ENCODE assay signal across 8 cellular contexts in genomic region chr9:2621678-2622360, GRCh38. TPM values are rescaled to one million over a fixed set of nuclear protein-coding genes. Genes with fewer than 3 reads are reported as not detected.
DNase-seq lines count a peak whose midpoint lies in the region; ATAC-seq and TF ChIP-seq lines count a peak whose summit lies in the region.

TSS of gene VLDLR (plus strand) at chr9:2621787. CDS start at chr9:2622190, 403 bp downstream.

- no peaks in the 10 kb centered on the region for H3K36me3 ChIP-seq in Loucy (ENCODE audit: insufficient read depth, low read length)
- no peaks in the 10 kb centered on the region for H3K36me3 ChIP-seq in endocrine pancreas (ENCODE audit: control insufficient read depth, insufficient read depth, low read length)
- H3K36me3 ChIP-seq in mesenchymal stem cell (ENCODE audit: control insufficient read depth in 1 of 2, insufficient read depth in 2 of 2, low read depth in 1 of 2, low read length in 2 of 2), result no peaks in the 10 kb centered on the region

- peak within 1 kb of the TSS; percentile 88 for H3K9ac ChIP-seq in Loucy (ENCODE audit: low read depth, low read length, poor library complexity, severe bottlenecking)
- H3K9ac ChIP-seq in endocrine pancreas (ENCODE audit: control insufficient read depth, insufficient read depth, low read length), result peak within 1 kb of the TSS; percentile 96
- H3K9ac ChIP-seq in mesenchymal stem cell (ENCODE audit: low read length), result peak within 1 kb of the TSS; percentile 80

- H3K4me1 ChIP-seq in Loucy (ENCODE audit: insufficient read depth, low read length, poor library complexity, severe bottlenecking) (peaks cover 52% of the 10 kb centered on the region), endocrine pancreas (ENCODE audit: control insufficient read depth, insufficient read depth, low read length) (peaks cover 3% of the 10 kb centered on the region), mesenchymal stem cell (ENCODE audit: control insufficient read depth, insufficient read depth, low read depth, low read length) (peaks cover 8% of the 10 kb centered on the region)

- no peaks in the 10 kb centered on the region for H3K9me3 Mint-ChIP-seq in activated B cell treated with CpG ODN at 0.5 μM for 24 hours

- H3K4me2 ChIP-seq in Loucy (ENCODE audit: low read depth, low read length, poor library complexity, severe bottlenecking) (peak within 1 kb of the TSS; percentile 82), mesenchymal stem cell (ENCODE audit: low read length, poor library complexity, severe bottlenecking) (peak within 1 kb of the TSS; percentile 85)

- H3K4me3 Mint-ChIP-seq in activated B cell treated with CpG ODN at 0.5 μM for 24 hours, result peak within 1 kb of the TSS; percentile 85

- H3K27me3 ChIP-seq in Loucy (ENCODE audit: insufficient read depth, low read length, poor library complexity, severe bottlenecking), result no peaks in the 10 kb centered on the region
- no peaks in the 10 kb centered on the region for H3K27me3 ChIP-seq in endocrine pancreas (ENCODE audit: control insufficient read depth, insufficient read depth, low read length)
- H3K27me3 ChIP-seq in mesenchymal stem cell (ENCODE audit: control insufficient read depth in 1 of 2, insufficient read depth in 1 of 2, low read length in 2 of 2), result peaks cover 12 to 14% of the 10 kb centered on the region in 2 experiments

- no peak within 1 kb of the TSS for H2BK5ac ChIP-seq in mesenchymal stem cell (ENCODE audit: low read depth, low read length, poor library complexity, severe bottlenecking)

- no peak within 1 kb of the TSS for H2BK12ac ChIP-seq in mesenchymal stem cell (ENCODE audit: low read length in 2 of 2)

- no peaks in the 10 kb centered on the region for H3K9me2 ChIP-seq in Loucy (replicated peaks; ENCODE audit: low read depth, low read length)

- H2BK120ac ChIP-seq in mesenchymal stem cell (ENCODE audit: low read depth, low read length), result no peak within 1 kb of the TSS

- H3K79me1 ChIP-seq in mesenchymal stem cell (replicated peaks; ENCODE audit: low read length, poor library complexity, severe bottlenecking), result no peaks in the 10 kb centered on the region

- CTCF ChIA-PET in activated B cell treated with CpG ODN at 0.5 μM for 24 hours (lab: Charles Lee), result no interaction called here

- H3K27ac Mint-ChIP-seq in activated B cell treated with CpG ODN at 0.5 μM for 24 hours, result peak within 1 kb of the TSS; percentile 6

- peaks cover 56% of the 10 kb centered on the region for H3K27me3 Mint-ChIP-seq in activated B cell treated with CpG ODN at 0.5 μM for 24 hours

- ATAC-seq in GM21737 (IDR thresholded peaks at IDR 0.05; ENCODE audit: unreplicated experiment), result peak; percentile 42
- ATAC-seq in activated B cell treated with CpG ODN at 0.5 μM for 24 hours (ENCODE audit: low read depth), result peak; percentile 43
- peak; percentile 41 for ATAC-seq in stimulated activated naive CD8-positive, alpha-beta T cell treated with anti-CD3 and anti-CD28 coated beads, Interleukin-15, Interleukin-2, amounts not matched to agents 100 U/mL and 50 U/mL, for 24 hours

- no peak within 1 kb of the TSS for H3K27ac ChIP-seq in mesenchymal stem cell (ENCODE audit: low read length, poor library complexity, severe bottlenecking)

- POLR2A ChIA-PET in activated B cell treated with CpG ODN at 0.5 μM for 24 hours (lab: Charles Lee), result no interaction called here

- H3K14ac ChIP-seq in mesenchymal stem cell (ENCODE audit: low read length in 2 of 2), result no peak within 1 kb of the TSS

- no peaks in the 10 kb centered on the region for H3K36me3 Mint-ChIP-seq in activated B cell treated with CpG ODN at 0.5 μM for 24 hours (ENCODE audit: low read depth)

- no peak within 1 kb of the TSS for H3K23ac ChIP-seq in mesenchymal stem cell (ENCODE audit: low read length in 2 of 2)

- H3K79me2 ChIP-seq in Loucy (ENCODE audit: insufficient read depth, low read length), result peaks cover 72% of the 10 kb centered on the region

- H4K20me1 ChIP-seq in Loucy (ENCODE audit: insufficient read depth, low read length, poor library complexity, severe bottlenecking), result peaks cover 41% of the 10 kb centered on the region

- H3K18ac ChIP-seq in mesenchymal stem cell (ENCODE audit: low read depth in 1 of 2, low read length in 2 of 2), result peak within 1 kb of the TSS in 1 of 2 experiments; percentile 4

- DNase-seq in G401 (ENCODE audit: low spot score), result peak; percentile 65
- peak; percentile 17 for DNase-seq in activated B cell treated with CpG ODN at 0.5 μM for 24 hours
- DNase-seq in mesenchymal stem cell, result peak; percentile 20
- peak; percentile 58 for DNase-seq in stimulated activated naive CD8-positive, alpha-beta T cell treated with anti-CD3 and anti-CD28 coated beads, Interleukin-15, Interleukin-2, amounts not matched to agents 100 U/mL and 50 U/mL, for 24 hours
- DNase-seq in NCI-H2029 (lab: John Stamatoyannopoulos, UW), result no peak

- H3K4ac ChIP-seq in mesenchymal stem cell (ENCODE audit: low read depth in 1 of 2, low read length in 2 of 2), result no peak within 1 kb of the TSS

- intact Hi-C loops in activated B cell treated with CpG ODN at 0.5 μM for 24 hours (cut with micrococcal nuclease), result loop anchor here (5.0 to 10.0 kb wide), 2 partner anchors 35 to 103 kb away; no protein-coding TSS in a partner anchor

- H2AK5ac ChIP-seq in mesenchymal stem cell (ENCODE audit: low read length, severe bottlenecking), result no peak within 1 kb of the TSS

- peak within 1 kb of the TSS; percentile 32 for H4K8ac ChIP-seq in mesenchymal stem cell (ENCODE audit: low read length)

- no peaks in the 10 kb centered on the region for H3K9me3 ChIP-seq in Loucy (ENCODE audit: insufficient read depth, low read depth, low read length)
- no peaks in the 10 kb centered on the region for H3K9me3 ChIP-seq in endocrine pancreas (ENCODE audit: control insufficient read depth, low read length)
- no peaks in the 10 kb centered on the region for H3K9me3 ChIP-seq in mesenchymal stem cell (ENCODE audit: control insufficient read depth, low read length)

- in situ Hi-C loops in G401 (cut with HindIII; ENCODE audit: low sequenced_read_pairs), result no loop called here

- H3F3A ChIP-seq in Loucy (ENCODE audit: low read depth), result no peaks in the 10 kb centered on the region

- H3K4me3 ChIP-seq in Loucy (ENCODE audit: low read length, poor library complexity, severe bottlenecking) (peak within 1 kb of the TSS; percentile 89), endocrine pancreas (ENCODE audit: control insufficient read depth, insufficient read depth, low read length) (peak within 1 kb of the TSS; percentile 46), mesenchymal stem cell (ENCODE audit: insufficient read depth in 1 of 2, low read depth in 1 of 2, low read length in 2 of 2) (peak within 1 kb of the TSS; percentile 78)

- 0% methylated on average over 11 of the region's 71 CpGs for WGBS in mesenchymal stem cell

- no peak within 1 kb of the TSS for H4K91ac ChIP-seq in mesenchymal stem cell (ENCODE audit: low read length)

- H2BK15ac ChIP-seq in mesenchymal stem cell (ENCODE audit: low read depth, poor library complexity, severe bottlenecking), result peak within 1 kb of the TSS; percentile 34

- no peak for TF ChIP-seq CTCF in Loucy (conservative IDR thresholded peaks at IDR 0.05; ENCODE audit: low read length)
- TF ChIP-seq CTCF in activated B cell treated with CpG ODN at 0.5 μM for 24 hours (IDR thresholded peaks at IDR 0.05), result no peak

- H2AFZ ChIP-seq in Loucy (ENCODE audit: low read length), result peak within 1 kb of the TSS; percentile 97
- peak within 1 kb of the TSS; percentile 64 for H2AFZ ChIP-seq in mesenchymal stem cell (ENCODE audit: low read depth, low read length)

- peaks cover 16% of the 10 kb centered on the region for H3K4me1 Mint-ChIP-seq in activated B cell treated with CpG ODN at 0.5 μM for 24 hours

RNA-seq across cellular contexts. Expression of gene VLDLR, which starts in this region (rescaled TPM):
- not detected in 2 replicates for total RNA-seq in G401 (2014; rRNA removed; shearing (Covaris generic))
- total RNA-seq in activated B cell treated with CpG ODN at 0.5 μM for 24 hours, result 1.1 and 1.3 TPM in 2 replicates
- 1.9 TPM for polyA plus RNA-seq in mesenchymal stem cell (2013, experiment 1 of 2)
- polyA plus RNA-seq in mesenchymal stem cell (2013, experiment 2 of 2), result 2.2 TPM

Comparison
In these comparisons a context has a peak if more than half of its experiments do, and no peak if none do; other contexts are left out.
1. Peak in DNase-seq in G401; RNA of the gene not detected or under 1 TPM.